In genomic region chr4:167359711-167360110, GRCh38 we compare ENCODE assay signal across 25 cellular contexts.
"Had no signal": no experiment of that assay in that cellular context is flagged by ENCODE, and none has a peak within 500 bp of the region (broad histone marks: within the 10 kb centered on the region; RNA-seq: fewer than 3 reads in every experiment).

No MANE protein-coding gene starts in this region.

- H3K4me3 ChIP-seq: heart left ventricle, mucosa of descending colon, pancreas, stomach, thoracic aorta had no signal

- H3K27ac ChIP-seq: heart left ventricle, pancreas, stomach, thoracic aorta had no signal

- FAIRE-seq: colon, endothelial cell of umbilical vein, frontal cortex, keratinocyte, pancreas, small intestine had no signal

- H3K4me1 Mint-ChIP-seq: immature natural killer cell; naive thymus-derived CD8-positive, alpha-beta T cell; neural crest cell had no signal

- H3K36me3 ChIP-seq: heart left ventricle, pancreas, stomach, thoracic aorta had no signal

- H3K27me3 ChIP-seq: heart left ventricle, pancreas, stomach had no signal

- H3K4me3 Mint-ChIP-seq: dendritic cell treated with granulocyte-macrophage colony-stimulating factor and Interleukin-4, amounts not matched to agents 40 ng/mL and 50 ng/mL, for 4 days; immature natural killer cell; naive thymus-derived CD8-positive, alpha-beta T cell; neural crest cell had no signal

- ATAC-seq: heart left ventricle; left cardiac atrium; left ventricle myocardium superior; mucosa of descending colon; naive thymus-derived CD8-positive, alpha-beta T cell; pancreas; right cardiac atrium had no signal

- H3K9me3 ChIP-seq: heart left ventricle, mucosa of descending colon, pancreas, stomach, thoracic aorta had no signal

- H3K27me3 Mint-ChIP-seq: dendritic cell treated with granulocyte-macrophage colony-stimulating factor and Interleukin-4, amounts not matched to agents 40 ng/mL and 50 ng/mL, for 4 days; naive thymus-derived CD8-positive, alpha-beta T cell; progenitor cell of endocrine pancreas had no signal

- H3K27ac Mint-ChIP-seq: dendritic cell treated with granulocyte-macrophage colony-stimulating factor and Interleukin-4, amounts not matched to agents 40 ng/mL and 50 ng/mL, for 4 days; immature natural killer cell; naive thymus-derived CD8-positive, alpha-beta T cell; progenitor cell of endocrine pancreas had no signal

- H3K9me3 Mint-ChIP-seq: dendritic cell treated with granulocyte-macrophage colony-stimulating factor and Interleukin-4, amounts not matched to agents 40 ng/mL and 50 ng/mL, for 4 days; neural crest cell had no signal

- H3K36me3 Mint-ChIP-seq: naive thymus-derived CD8-positive, alpha-beta T cell had no signal

- H3K4me1 ChIP-seq: heart left ventricle, pancreas, stomach had no signal

- DNase-seq: cerebellar nuclear complex; heart left ventricle; hypothalamus; immature natural killer cell; left cardiac atrium; left ventricle myocardium superior; mucosa of descending colon; naive thymus-derived CD8-positive, alpha-beta T cell; occipital lobe; pancreas; right cardiac atrium; small intestine; stimulated activated CD4-positive, alpha-beta T cell treated with anti-CD3 and anti-CD28 coated beads, Interleukin-12 subunit alpha, Interleukin-12 subunit beta, amount 100 ng/mL, for 4 hours; stimulated activated naive CD4-positive, alpha-beta T cell; stomach; substantia nigra; trophoblast cell had no signal
